In genomic region chr15:83436513-83437158, GRCh38 we compare ENCODE assay signal across 9 cellular contexts. TPM values are rescaled to one million over a fixed set of nuclear protein-coding genes. Genes with fewer than 3 reads are reported as not detected.
DNase-seq lines count a peak whose midpoint lies in the region; ATAC-seq and TF ChIP-seq lines count a peak whose summit lies in the region.
"Had no signal": no experiment of that assay in that cellular context is flagged by ENCODE, and none has a peak within 500 bp of the region (broad histone marks: within the 10 kb centered on the region; RNA-seq: fewer than 3 reads in every experiment).

No MANE protein-coding gene starts in this region.

- no peak overlapping the region for H3K9ac ChIP-seq in OCI-LY3 (ENCODE audit: low read length)

- CTCF ChIA-PET in activated CD8-positive, alpha-beta memory T cell treated with anti-CD3 and anti-CD28 coated beads, Interleukin-2, amount 10 ng/mL, durations not matched to agents 7 days and 5 days (lab: Charles Lee) = interaction anchor here (1.0 to 2.7 kb wide), 3 partner anchors 124 to 425 kb away, joined by 3 to 9 read pairs (median 6); partner anchors contain the start of gene C15orf40

- ATAC-seq in activated CD8-positive, alpha-beta memory T cell treated with anti-CD3 and anti-CD28 coated beads, Interleukin-2, amount 10 ng/mL, durations not matched to agents 7 days and 5 days = peak; percentile 36
- no peak for ATAC-seq in GM18873 (IDR thresholded peaks at IDR 0.05; ENCODE audit: low FRiP score, unreplicated experiment)
- ATAC-seq in HG03280 (IDR thresholded peaks at IDR 0.05; ENCODE audit: unreplicated experiment) = no peak

- H3K4me3 Mint-ChIP-seq in activated CD8-positive, alpha-beta memory T cell treated with anti-CD3 and anti-CD28 coated beads, Interleukin-2, amount 10 ng/mL, durations not matched to agents 7 days and 5 days = no peak overlapping the region
- H3K4me3 Mint-ChIP-seq: activated naive CD8-positive, alpha-beta T cell had no signal

- 0 out of 2 replicates have a peak, but pooled peaks cover 2% of the 10 kb centered on the region for H4K20me1 ChIP-seq in OCI-LY3 (ENCODE audit: insufficient read depth, low read length)

- H3K9me3 Mint-ChIP-seq in activated CD8-positive, alpha-beta memory T cell treated with anti-CD3 and anti-CD28 coated beads, Interleukin-2, amount 10 ng/mL, durations not matched to agents 7 days and 5 days (ENCODE audit: low read depth) = no peaks in the 10 kb centered on the region

- H3K4me1 ChIP-seq in OCI-LY3 (ENCODE audit: low read length) (peaks cover 5% of the 10 kb centered on the region), spleen (no peaks in the 10 kb centered on the region)

- peaks cover 29% of the 10 kb centered on the region for H3K27me3 ChIP-seq in OCI-LY3 (ENCODE audit: low read depth, low read length)
- H3K27me3 ChIP-seq in spleen (replicated peaks in 1 of 7) = peaks cover 0 to 53% (median 4%) of the 10 kb centered on the region in 7 donors

- no peak for DNase-seq in activated CD8-positive, alpha-beta memory T cell treated with anti-CD3 and anti-CD28 coated beads, Interleukin-2, amount 10 ng/mL, durations not matched to agents 7 days and 5 days
- DNase-seq in activated CD8-positive, alpha-beta memory T cell treated with anti-CD3 and anti-CD28 coated beads for 24 hours = no peak
- DNase-seq in fibroblast of pulmonary artery (ENCODE audit: low read depth) (peak; percentile 75), smooth muscle cell of the brain vasculature (ENCODE audit: low read depth, low spot score) (peak; percentile 10), spleen (no peak)

- H3K79me2 ChIP-seq in OCI-LY3 (ENCODE audit: low read length) = no peaks in the 10 kb centered on the region

- intact Hi-C loops in spleen (cut with DNase I; ENCODE audit: low total_unique reads) = no loop called here

- no peaks in the 10 kb centered on the region for H3K4me1 Mint-ChIP-seq in activated CD8-positive, alpha-beta memory T cell treated with anti-CD3 and anti-CD28 coated beads, Interleukin-2, amount 10 ng/mL, durations not matched to agents 7 days and 5 days

- TF ChIP-seq POLR2A in spleen (IDR thresholded peaks at IDR 0.05) = no peak

- TF ChIP-seq CTCF in OCI-LY3 (IDR thresholded peaks at IDR 0.05; ENCODE audit: low read depth, low read length) (peak; percentile 75), fibroblast of pulmonary artery (IDR thresholded peaks at IDR 0.05; ENCODE audit: low read length, missing control alignments) (peak; percentile 73), spleen (IDR thresholded peaks at IDR 0.05 in 8 of 11, conservative IDR thresholded peaks at IDR 0.05 in 3 of 11) (peak in 1 of 11 experiments; percentile 20)

- H3K27ac ChIP-seq in OCI-LY3 (ENCODE audit: low read length) = no peak overlapping the region
- no peak overlapping the region for H3K27ac ChIP-seq in spleen

- H3K27ac Mint-ChIP-seq in activated CD8-positive, alpha-beta memory T cell treated with anti-CD3 and anti-CD28 coated beads, Interleukin-2, amount 10 ng/mL, durations not matched to agents 7 days and 5 days = no peak overlapping the region
- H3K27ac Mint-ChIP-seq: activated naive CD8-positive, alpha-beta T cell had no signal

- no peaks in the 10 kb centered on the region for H3K9me3 ChIP-seq in OCI-LY3 (ENCODE audit: insufficient read depth, low read length)
- no peaks in the 10 kb centered on the region for H3K9me3 ChIP-seq in spleen

- H2AFZ ChIP-seq in OCI-LY3 (ENCODE audit: low read depth, low read length) = no peak overlapping the region

- peaks cover 3% of the 10 kb centered on the region for H3K27me3 Mint-ChIP-seq in activated CD8-positive, alpha-beta memory T cell treated with anti-CD3 and anti-CD28 coated beads, Interleukin-2, amount 10 ng/mL, durations not matched to agents 7 days and 5 days

- H3K4me3 ChIP-seq in OCI-LY3 (ENCODE audit: low read length) = no peak overlapping the region
- no peak overlapping the region for H3K4me3 ChIP-seq in fibroblast of pulmonary artery (replicated peaks; ENCODE audit: low read depth, low read length)
- H3K4me3 ChIP-seq in spleen = no peak overlapping the region

- no peaks in the 10 kb centered on the region for H3K36me3 Mint-ChIP-seq in activated CD8-positive, alpha-beta memory T cell treated with anti-CD3 and anti-CD28 coated beads, Interleukin-2, amount 10 ng/mL, durations not matched to agents 7 days and 5 days
- H3K36me3 Mint-ChIP-seq: activated naive CD8-positive, alpha-beta T cell had no signal

- H3K4me2 ChIP-seq in OCI-LY3 (ENCODE audit: low read length) = peak overlapping the region; percentile 32; the same call in 1 of the 2 replicates

- H3K36me3 ChIP-seq in OCI-LY3 (replicated peaks; ENCODE audit: low read depth, low read length) (no peaks in the 10 kb centered on the region), spleen (no peaks in the 10 kb centered on the region)

- 18 to 27% (median 19%) methylated on average over 6 of the region's 6 CpGs for WGBS in spleen, 5 donors

RNA-seq across cellular contexts. Expression of gene SH3GL3, which starts 10.5 kb away (rescaled TPM):
- total RNA-seq in activated CD8-positive, alpha-beta memory T cell treated with anti-CD3 and anti-CD28 coated beads, Interleukin-2, amount 10 ng/mL, durations not matched to agents 7 days and 5 days = not detected
- total RNA-seq in spleen = not detected
- under 1 TPM in 1 of 3 donors, not detected in 2; 0.06 TPM for polyA plus RNA-seq in spleen

Comparison
In these comparisons a context has a peak if more than half of its experiments do, and no peak if none do; other contexts are left out.
1. DNase-seq: peak in fibroblast of pulmonary artery (single experiment) and smooth muscle cell of the brain vasculature (single experiment); none in activated CD8-positive, alpha-beta memory T cell treated with anti-CD3 and anti-CD28 coated beads, Interleukin-2, amount 10 ng/mL, durations not matched to agents 7 days and 5 days (single experiment), activated CD8-positive, alpha-beta memory T cell treated with anti-CD3 and anti-CD28 coated beads for 24 hours (single experiment) and spleen (single experiment).